ENCODE assay signal across 2 cellular contexts in the genomic region with DNA sequence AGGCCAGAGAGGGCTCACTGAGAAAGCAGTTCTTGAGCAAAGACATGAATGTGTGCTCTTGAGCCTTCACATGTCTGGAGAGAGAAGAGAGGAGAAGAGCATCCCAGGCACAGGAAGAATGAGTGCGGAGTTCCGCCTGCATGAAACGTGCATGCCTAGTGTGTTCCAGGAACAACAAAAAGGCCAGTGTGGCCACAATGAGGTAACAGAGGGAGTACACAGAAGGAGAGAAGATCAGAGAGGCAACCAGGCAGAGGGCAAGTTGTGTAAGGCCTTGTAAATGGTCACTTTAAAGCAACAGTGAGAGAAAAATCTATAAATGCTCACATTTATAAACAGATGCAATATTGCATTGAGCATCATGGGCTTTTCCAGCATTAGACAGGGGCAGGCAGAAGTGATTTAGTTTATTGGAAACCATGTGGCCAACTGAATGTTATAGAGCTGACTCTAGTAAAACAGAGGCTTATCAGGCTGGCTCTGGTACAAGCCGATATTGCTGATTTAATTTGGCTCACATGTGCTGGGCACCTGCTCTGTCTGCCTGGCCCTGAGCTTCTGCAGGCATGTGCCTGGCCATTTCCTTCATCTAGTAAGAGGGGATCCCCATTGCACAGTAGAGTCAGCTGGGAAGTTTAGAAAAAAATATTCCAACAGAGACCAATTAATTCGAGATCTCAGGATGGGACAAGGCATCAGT.
TF ChIP-seq lines count a peak whose summit lies in the region.

No MANE protein-coding gene starts in this region.

TF ChIP-seq in liver, 16 proteins besides CTCF, POLR2A, EP300 and RAD21 (continued from another document):
- TF ChIP-seq TAF1 (conservative IDR thresholded peaks at IDR 0.05) (no peak), NR2F2 (IDR thresholded peaks at IDR 0.05) (no peak), HNF4G (IDR thresholded peaks at IDR 0.05) (no peak), FOXA1 (IDR thresholded peaks at IDR 0.05) (no peak), REST (IDR thresholded peaks at IDR 0.05) (no peak), RXRA (IDR thresholded peaks at IDR 0.05) (peak in 1 of 2 donors; percentile 59), ATF3 (IDR thresholded peaks at IDR 0.05) (no peak), HNF4A (conservative IDR thresholded peaks at IDR 0.05) (peak; percentile 41 to 63), SP1 (IDR thresholded peaks at IDR 0.05) (no peak), EGR1 (IDR thresholded peaks at IDR 0.05; ENCODE audit: low read depth in 2 of 2) (no peak), FOXA2 (IDR thresholded peaks at IDR 0.05) (peak; percentile 6), ZBTB33 (IDR thresholded peaks at IDR 0.05) (no peak), MAX (IDR thresholded peaks at IDR 0.05) (no peak), YY1 (IDR thresholded peaks at IDR 0.05) (peak; percentile 45)

TF ChIP-seq in HepG2, 621 proteins besides CTCF, POLR2A, EP300 and RAD21 (continued from another document):
- TF ChIP-seq RARG (CRISPR knock-in tag; IDR thresholded peaks at IDR 0.05; ENCODE audit: low read depth): no peak
- no peak for TF ChIP-seq KAT2B (IDR thresholded peaks at IDR 0.05; ENCODE audit: borderline replicate concordance, low read depth, low read length)
- TF ChIP-seq, protein P1, sequence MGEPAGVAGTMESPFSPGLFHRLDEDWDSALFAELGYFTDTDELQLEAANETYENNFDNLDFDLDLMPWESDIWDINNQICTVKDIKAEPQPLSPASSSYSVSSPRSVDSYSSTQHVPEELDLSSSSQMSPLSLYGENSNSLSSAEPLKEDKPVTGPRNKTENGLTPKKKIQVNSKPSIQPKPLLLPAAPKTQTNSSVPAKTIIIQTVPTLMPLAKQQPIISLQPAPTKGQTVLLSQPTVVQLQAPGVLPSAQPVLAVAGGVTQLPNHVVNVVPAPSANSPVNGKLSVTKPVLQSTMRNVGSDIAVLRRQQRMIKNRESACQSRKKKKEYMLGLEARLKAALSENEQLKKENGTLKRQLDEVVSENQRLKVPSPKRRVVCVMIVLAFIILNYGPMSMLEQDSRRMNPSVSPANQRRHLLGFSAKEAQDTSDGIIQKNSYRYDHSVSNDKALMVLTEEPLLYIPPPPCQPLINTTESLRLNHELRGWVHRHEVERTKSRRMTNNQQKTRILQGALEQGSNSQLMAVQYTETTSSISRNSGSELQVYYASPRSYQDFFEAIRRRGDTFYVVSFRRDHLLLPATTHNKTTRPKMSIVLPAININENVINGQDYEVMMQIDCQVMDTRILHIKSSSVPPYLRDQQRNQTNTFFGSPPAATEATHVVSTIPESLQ (CRISPR knock-in tag; conservative IDR thresholded peaks at IDR 0.05): no peak
- TF ChIP-seq RORA (CRISPR knock-in tag; IDR thresholded peaks at IDR 0.05): no peak
- no peak for TF ChIP-seq TRIM24 (CRISPR knock-in tag; IDR thresholded peaks at IDR 0.05)
- no peak for TF ChIP-seq ZBTB8A (CRISPR knock-in tag; IDR thresholded peaks at IDR 0.05; ENCODE audit: borderline replicate concordance, low read depth)
- TF ChIP-seq FLYWCH1 (CRISPR knock-in tag; IDR thresholded peaks at IDR 0.05): no peak
- TF ChIP-seq, protein P2, sequence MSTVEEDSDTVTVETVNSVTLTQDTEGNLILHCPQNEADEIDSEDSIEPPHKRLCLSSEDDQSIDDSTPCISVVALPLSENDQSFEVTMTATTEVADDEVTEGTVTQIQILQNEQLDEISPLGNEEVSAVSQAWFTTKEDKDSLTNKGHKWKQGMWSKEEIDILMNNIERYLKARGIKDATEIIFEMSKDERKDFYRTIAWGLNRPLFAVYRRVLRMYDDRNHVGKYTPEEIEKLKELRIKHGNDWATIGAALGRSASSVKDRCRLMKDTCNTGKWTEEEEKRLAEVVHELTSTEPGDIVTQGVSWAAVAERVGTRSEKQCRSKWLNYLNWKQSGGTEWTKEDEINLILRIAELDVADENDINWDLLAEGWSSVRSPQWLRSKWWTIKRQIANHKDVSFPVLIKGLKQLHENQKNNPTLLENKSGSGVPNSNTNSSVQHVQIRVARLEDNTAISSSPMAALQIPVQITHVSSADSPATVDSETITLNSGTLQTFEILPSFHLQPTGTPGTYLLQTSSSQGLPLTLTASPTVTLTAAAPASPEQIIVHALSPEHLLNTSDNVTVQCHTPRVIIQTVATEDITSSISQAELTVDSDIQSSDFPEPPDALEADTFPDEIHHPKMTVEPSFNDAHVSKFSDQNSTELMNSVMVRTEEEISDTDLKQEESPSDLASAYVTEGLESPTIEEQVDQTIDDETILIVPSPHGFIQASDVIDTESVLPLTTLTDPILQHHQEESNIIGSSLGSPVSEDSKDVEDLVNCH (CRISPR knock-in tag; IDR thresholded peaks at IDR 0.05): no peak
- TF ChIP-seq ZSCAN21 (CRISPR knock-in tag; IDR thresholded peaks at IDR 0.05; ENCODE audit: borderline replicate concordance): no peak
- no peak for TF ChIP-seq ZBTB33 (CRISPR knock-in tag; IDR thresholded peaks at IDR 0.05)
